ENCODE assay signal across 1 cellular context in the genomic region with DNA sequence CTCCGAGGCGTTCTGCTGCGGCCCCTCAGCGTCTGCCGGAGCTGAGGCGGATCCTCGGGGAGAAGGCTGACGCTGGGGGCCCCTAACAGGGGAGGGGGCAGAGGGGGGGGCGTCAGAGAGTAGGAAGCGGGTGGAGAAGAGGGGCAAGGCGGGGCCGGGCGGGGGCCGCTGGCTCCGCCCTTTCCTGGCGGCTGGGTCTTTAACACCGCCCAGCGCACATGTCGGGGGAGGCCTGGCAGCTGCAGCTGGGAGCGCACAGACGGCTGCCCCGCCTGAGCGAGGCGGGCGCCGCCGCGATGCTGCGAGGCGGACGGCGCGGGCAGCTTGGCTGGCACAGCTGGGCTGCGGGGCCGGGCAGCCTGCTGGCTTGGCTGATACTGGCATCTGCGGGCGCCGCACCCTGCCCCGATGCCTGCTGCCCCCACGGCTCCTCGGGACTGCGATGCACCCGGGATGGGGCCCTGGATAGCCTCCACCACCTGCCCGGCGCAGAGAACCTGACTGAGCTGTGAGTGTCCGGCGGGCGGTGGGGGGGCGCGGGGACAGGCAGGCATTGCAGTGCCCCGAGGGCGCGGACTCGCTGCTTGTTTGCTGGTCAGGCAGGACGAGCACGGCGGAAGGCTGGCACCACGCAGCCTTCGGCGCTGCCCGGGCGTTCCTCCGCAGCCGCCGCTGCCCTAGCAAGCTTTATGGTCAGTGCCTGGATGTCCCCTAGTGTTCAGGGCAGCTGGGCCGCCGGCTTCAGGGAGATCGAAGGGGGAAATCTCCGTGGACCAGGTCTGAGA.
TF ChIP-seq lines count a peak whose summit lies in the region.

A gene (plus strand): TSS at position 227 of the 785 bp plus-strand sequence. CDS start 70 bp downstream, at position 297.

TF ChIP-seq in H1, 55 proteins besides CTCF, POLR2A, EP300 and RAD21 (continued from another document):
- TF ChIP-seq FOSL1 (IDR thresholded peaks at IDR 0.05; ENCODE audit: insufficient read depth, low read depth, low read length): no peak
- TF ChIP-seq SUZ12 (IDR thresholded peaks at IDR 0.05; ENCODE audit: low read length): peak; percentile 64
- no peak for TF ChIP-seq MAFK (IDR thresholded peaks at IDR 0.05; ENCODE audit: low read depth, low read length)
- no peak for TF ChIP-seq TBP (IDR thresholded peaks at IDR 0.05; ENCODE audit: low read depth, low read length)
- TF ChIP-seq RNF2 (IDR thresholded peaks at IDR 0.05; ENCODE audit: borderline replicate concordance, low read depth, low read length, missing control alignments, poor library complexity, severe bottlenecking): no peak
- no peak for TF ChIP-seq RXRA (IDR thresholded peaks at IDR 0.05; ENCODE audit: insufficient read depth, low read depth, low read length)
- TF ChIP-seq ZNF274 (IDR thresholded peaks at IDR 0.05; ENCODE audit: borderline replicate concordance, extremely low read depth, low read length): no peak
- TF ChIP-seq SIN3A (conservative IDR thresholded peaks at IDR 0.05 in 1 of 2, IDR thresholded peaks at IDR 0.05 in 1 of 2; ENCODE audit: low read depth in 1 of 2, low read length in 2 of 2): 0 out of 4 replicates have a peak, but pooled peaks of 1 of the 2 experiments have one; percentile 1
- TF ChIP-seq CREB1 (IDR thresholded peaks at IDR 0.05): no peak
- TF ChIP-seq, protein P1, sequence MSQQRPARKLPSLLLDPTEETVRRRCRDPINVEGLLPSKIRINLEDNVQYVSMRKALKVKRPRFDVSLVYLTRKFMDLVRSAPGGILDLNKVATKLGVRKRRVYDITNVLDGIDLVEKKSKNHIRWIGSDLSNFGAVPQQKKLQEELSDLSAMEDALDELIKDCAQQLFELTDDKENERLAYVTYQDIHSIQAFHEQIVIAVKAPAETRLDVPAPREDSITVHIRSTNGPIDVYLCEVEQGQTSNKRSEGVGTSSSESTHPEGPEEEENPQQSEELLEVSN (IDR thresholded peaks at IDR 0.05): peak; percentile 64
- TF ChIP-seq EZH2 (IDR thresholded peaks at IDR 0.05; ENCODE audit: low read depth, low read length, severe bottlenecking): peak; percentile 83
- TF ChIP-seq SIRT6 (IDR thresholded peaks at IDR 0.05; ENCODE audit: low read length): no peak
- no peak for TF ChIP-seq CTBP2 (IDR thresholded peaks at IDR 0.05; ENCODE audit: borderline replicate concordance, insufficient read depth, insufficient read length, low read length)
